24 cellular contexts compared by ENCODE assay signal in genomic region chr15:90309050-90309449, GRCh38. TPM values are rescaled to one million over a fixed set of nuclear protein-coding genes. Genes with fewer than 3 reads are reported as not detected.
DNase-seq lines count a peak whose midpoint lies in the region; ATAC-seq and TF ChIP-seq lines count a peak whose summit lies in the region.
"Had no signal": no experiment of that assay in that cellular context is flagged by ENCODE, and none has a peak within 500 bp of the region (broad histone marks: within the 10 kb centered on the region; RNA-seq: fewer than 3 reads in every experiment).

No MANE protein-coding gene starts in this region.

- H3K27me3 ChIP-seq in neural cell (ENCODE audit: insufficient read depth, low read depth, low read length) = no peaks in the 10 kb centered on the region

- H3F3A ChIP-seq in neural cell (ENCODE audit: insufficient read depth, low read length, poor library complexity, severe bottlenecking) = no peaks in the 10 kb centered on the region

- no peaks in the 10 kb centered on the region for H3K9me3 ChIP-seq in neural cell (ENCODE audit: low read length)

- no peaks in the 10 kb centered on the region for H3K36me3 ChIP-seq in neural cell (ENCODE audit: insufficient read depth, low read length)

- POLR2A ChIA-PET in activated CD4-positive, alpha-beta T cell treated with anti-CD3 and anti-CD28 coated beads for 36 hours (lab: Charles Lee) = no interaction called here

- no peaks in the 10 kb centered on the region for H3K9me2 ChIP-seq in neural cell (ENCODE audit: insufficient read depth, low read length)

- TF ChIP-seq RAD21 in neural cell (conservative IDR thresholded peaks at IDR 0.05) = no peak

- intact Hi-C loops in activated CD4-positive, alpha-beta T cell treated with anti-CD3 and anti-CD28 coated beads for 36 hours (cut with DNase I, micrococcal nuclease) = no loop called here
- intact Hi-C loops in activated CD4-positive, alpha-beta T cell treated with anti-CD3 and anti-CD28 coated beads, Interleukin-2, amount 10 ng/mL, durations not matched to agents 24 days and 14 days (cut with micrococcal nuclease) = loop anchor here (5.0 kb wide), 1 partner anchor 623 kb away; the partner anchor contains the start of gene HDDC3

- TF ChIP-seq CTCF in coronary artery (IDR thresholded peaks at IDR 0.05) (no peak), neural cell (IDR thresholded peaks at IDR 0.05; ENCODE audit: poor library complexity, severe bottlenecking) (no peak)

- no peak for DNase-seq in activated CD4-positive, alpha-beta T cell treated with anti-CD3 and anti-CD28 coated beads for 36 hours
- no peak for DNase-seq in activated CD4-positive, alpha-beta T cell treated with anti-CD3 and anti-CD28 coated beads, Interleukin-2, amount 10 ng/mL, durations not matched to agents 24 days and 14 days
- peak; percentile 35 for DNase-seq in NCI-H2227 (lab: John Stamatoyannopoulos, UW; ENCODE audit: unreplicated experiment)
- no peak for DNase-seq in coronary artery (ENCODE audit: low spot score)
- DNase-seq in CD1c-positive myeloid dendritic cell (ENCODE audit: extremely low spot score) = no peak
- DNase-seq: AML-193; C1 segment of cervical spinal cord; Calu3; CD8-positive, alpha-beta memory T cell; DMS153; GOT3; Karpas-422; NCI-H1048; NCI-H1417 treated with DMSO at 0.1 percent for 48 hours; NCI-H187; NK-92 treated with Interleukin-12 subunit alpha and Interleukin-12 subunit beta, amount 100 ng/mL, for 24 hours; SIG-M5 had no signal

- peak; percentile 40 for ATAC-seq in activated CD4-positive, alpha-beta T cell treated with anti-CD3 and anti-CD28 coated beads for 36 hours
- ATAC-seq in HG03520 (IDR thresholded peaks at IDR 0.05; ENCODE audit: unreplicated experiment) (no peak), GM18907 (IDR thresholded peaks at IDR 0.05; ENCODE audit: unreplicated experiment) (no peak)

- no peak for TF ChIP-seq EP300 in neural cell (conservative IDR thresholded peaks at IDR 0.05; ENCODE audit: poor library complexity, severe bottlenecking)

- H3K9me3 Mint-ChIP-seq in activated CD4-positive, alpha-beta T cell treated with anti-CD3 and anti-CD28 coated beads for 36 hours (ENCODE audit: low read depth) = no peaks in the 10 kb centered on the region
- H3K9me3 Mint-ChIP-seq in activated CD4-positive, alpha-beta T cell treated with anti-CD3 and anti-CD28 coated beads, Interleukin-2, amount 10 ng/mL, durations not matched to agents 24 days and 14 days = no peaks in the 10 kb centered on the region
- H3K9me3 Mint-ChIP-seq: CD8-positive, alpha-beta memory T cell; IgD-negative memory B cell had no signal

- no peaks in the 10 kb centered on the region for H3K79me2 ChIP-seq in neural cell (replicated peaks; ENCODE audit: insufficient read depth, low read length)

- no peaks in the 10 kb centered on the region for H4K20me1 ChIP-seq in neural cell (ENCODE audit: insufficient read depth)

- H2AFZ ChIP-seq in neural cell (ENCODE audit: low read depth, low read length) = peak overlapping the region; percentile 12

- peaks cover 41% of the 10 kb centered on the region for H3K4me1 Mint-ChIP-seq in activated CD4-positive, alpha-beta T cell treated with anti-CD3 and anti-CD28 coated beads for 36 hours
- H3K4me1 Mint-ChIP-seq in activated CD4-positive, alpha-beta T cell treated with anti-CD3 and anti-CD28 coated beads, Interleukin-2, amount 10 ng/mL, durations not matched to agents 24 days and 14 days = peaks cover 45% of the 10 kb centered on the region

- H3K27ac ChIP-seq in coronary artery (peak overlapping the region; percentile 7 to 13), neural cell (ENCODE audit: low read length) (no peak overlapping the region)
- H3K27ac ChIP-seq: RWPE1 had no signal

- H3K4me3 ChIP-seq in coronary artery (no peak overlapping the region), neural cell (ENCODE audit: low read length) (no peak overlapping the region)

- no peak overlapping the region for H3K27ac Mint-ChIP-seq in activated CD4-positive, alpha-beta T cell treated with anti-CD3 and anti-CD28 coated beads for 36 hours
- no peak overlapping the region for H3K27ac Mint-ChIP-seq in activated CD4-positive, alpha-beta T cell treated with anti-CD3 and anti-CD28 coated beads, Interleukin-2, amount 10 ng/mL, durations not matched to agents 24 days and 14 days
- H3K27ac Mint-ChIP-seq: CD8-positive, alpha-beta memory T cell; IgD-negative memory B cell had no signal

- CTCF ChIA-PET in activated CD4-positive, alpha-beta T cell treated with anti-CD3 and anti-CD28 coated beads for 36 hours (lab: Charles Lee) = no interaction called here

- no peak overlapping the region for H3K4me2 ChIP-seq in neural cell (ENCODE audit: low read length)

- H3K36me3 Mint-ChIP-seq in activated CD4-positive, alpha-beta T cell treated with anti-CD3 and anti-CD28 coated beads for 36 hours (ENCODE audit: low read depth) = no peaks in the 10 kb centered on the region
- no peaks in the 10 kb centered on the region for H3K36me3 Mint-ChIP-seq in activated CD4-positive, alpha-beta T cell treated with anti-CD3 and anti-CD28 coated beads, Interleukin-2, amount 10 ng/mL, durations not matched to agents 24 days and 14 days (ENCODE audit: low read depth)
- H3K36me3 Mint-ChIP-seq: CD8-positive, alpha-beta memory T cell; IgD-negative memory B cell had no signal

- H3K9ac ChIP-seq in neural cell (ENCODE audit: low read length) = no peak overlapping the region

- peaks cover 4% of the 10 kb centered on the region for H3K27me3 Mint-ChIP-seq in activated CD4-positive, alpha-beta T cell treated with anti-CD3 and anti-CD28 coated beads for 36 hours
- peaks cover 14% of the 10 kb centered on the region for H3K27me3 Mint-ChIP-seq in activated CD4-positive, alpha-beta T cell treated with anti-CD3 and anti-CD28 coated beads, Interleukin-2, amount 10 ng/mL, durations not matched to agents 24 days and 14 days

- no peak overlapping the region for H3K4me3 Mint-ChIP-seq in activated CD4-positive, alpha-beta T cell treated with anti-CD3 and anti-CD28 coated beads for 36 hours
- no peak overlapping the region for H3K4me3 Mint-ChIP-seq in activated CD4-positive, alpha-beta T cell treated with anti-CD3 and anti-CD28 coated beads, Interleukin-2, amount 10 ng/mL, durations not matched to agents 24 days and 14 days
- H3K4me3 Mint-ChIP-seq: CD8-positive, alpha-beta memory T cell; IgD-negative memory B cell had no signal

TF ChIP-seq in neural cell, 6 proteins besides CTCF, POLR2A, EP300 and RAD21:
- TF ChIP-seq EZH2 (IDR thresholded peaks at IDR 0.05; ENCODE audit: borderline replicate concordance, insufficient read depth, low read length, poor library complexity, severe bottlenecking) (no peak), POLR2AphosphoS5 (IDR thresholded peaks at IDR 0.05) (no peak), REST (IDR thresholded peaks at IDR 0.05; ENCODE audit: borderline replicate concordance) (no peak), SMC3 (conservative IDR thresholded peaks at IDR 0.05; ENCODE audit: poor library complexity) (no peak), TAF1 (IDR thresholded peaks at IDR 0.05; ENCODE audit: low read depth) (no peak), MXI1 (conservative IDR thresholded peaks at IDR 0.05; ENCODE audit: poor library complexity, severe bottlenecking) (no peak)

RNA-seq across cellular contexts. Expression of gene ZNF774, which starts 43.0 kb away (rescaled TPM):
- total RNA-seq in activated CD4-positive, alpha-beta T cell treated with anti-CD3 and anti-CD28 coated beads for 36 hours = 1 to 10 TPM; 1.5 to 2.0 TPM
- total RNA-seq in activated CD4-positive, alpha-beta T cell treated with anti-CD3 and anti-CD28 coated beads, Interleukin-2, amount 10 ng/mL, durations not matched to agents 24 days and 14 days = 1.2 and 2.3 TPM in 2 replicates
- 6.8 and 7.0 TPM in 2 replicates for polyA plus RNA-seq in neural cell
- polyA minus RNA-seq in neural cell = 9.5 and 28.0 TPM in 2 replicates
- polyA plus RNA-seq: CD8-positive, alpha-beta memory T cell had no signal

RNA-seq across cellular contexts. Expression of gene NGRN, which starts 43.6 kb away (rescaled TPM):
- 10 to 100 TPM; 22.0 to 23.9 TPM for total RNA-seq in activated CD4-positive, alpha-beta T cell treated with anti-CD3 and anti-CD28 coated beads for 36 hours
- 43.2 and 44.3 TPM in 2 replicates for total RNA-seq in activated CD4-positive, alpha-beta T cell treated with anti-CD3 and anti-CD28 coated beads, Interleukin-2, amount 10 ng/mL, durations not matched to agents 24 days and 14 days
- polyA plus RNA-seq in neural cell = 466 and 494 TPM in 2 replicates
- polyA minus RNA-seq in neural cell = 264 and 274 TPM in 2 replicates

RNA-seq across cellular contexts. Expression of gene TTLL13, which starts 59.7 kb away (rescaled TPM):
- total RNA-seq in activated CD4-positive, alpha-beta T cell treated with anti-CD3 and anti-CD28 coated beads for 36 hours = under 1 TPM; 0.39 to 0.46 TPM
- total RNA-seq in activated CD4-positive, alpha-beta T cell treated with anti-CD3 and anti-CD28 coated beads, Interleukin-2, amount 10 ng/mL, durations not matched to agents 24 days and 14 days = 0.44 and 1.4 TPM in 2 replicates
- 0.33 TPM in 1 of 2 replicates, not detected in the other for polyA plus RNA-seq in neural cell
- polyA minus RNA-seq in neural cell = not detected in 2 replicates
- total RNA-seq: A172, M059J had no signal
